In the genomic region with DNA sequence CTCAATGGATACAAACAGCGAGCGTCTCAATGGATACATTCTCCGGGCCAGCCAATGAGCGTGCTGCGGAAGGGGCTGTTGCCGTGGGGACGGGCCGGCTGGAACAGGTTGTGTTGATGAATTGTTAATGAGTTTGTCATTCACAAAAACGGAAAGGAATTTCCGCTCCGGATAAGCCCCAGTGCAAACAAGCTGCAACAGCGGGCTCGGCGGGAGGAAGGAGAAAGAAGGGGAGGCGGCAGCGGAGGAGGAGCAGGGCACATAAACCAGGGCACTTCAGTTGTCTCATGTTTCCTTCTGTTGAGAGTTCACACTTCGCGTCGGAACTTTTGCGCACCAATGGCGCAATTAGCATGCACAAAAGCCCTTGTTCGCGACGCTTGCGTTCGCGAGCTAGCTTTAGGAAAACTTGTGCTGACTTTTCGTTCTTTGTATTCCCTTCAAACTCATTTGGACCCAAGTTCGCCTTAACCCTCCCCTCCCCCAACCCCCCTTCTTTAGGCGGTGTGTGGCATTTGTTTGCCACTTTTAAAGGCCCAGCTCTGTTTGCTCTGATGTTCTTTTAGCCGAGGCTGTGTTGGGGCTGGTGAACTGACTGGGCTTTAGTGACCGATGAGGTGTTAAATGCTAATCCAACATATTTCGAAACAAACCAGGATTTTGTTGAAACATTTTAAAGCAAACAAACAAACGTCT, we compare ENCODE assay signal across 8 cellular contexts. TPM values are rescaled to one million over a fixed set of nuclear protein-coding genes. Genes with fewer than 3 reads are reported as not detected.
DNase-seq lines count a peak whose midpoint lies in the region; ATAC-seq and TF ChIP-seq lines count a peak whose summit lies in the region.

A gene with protein sequence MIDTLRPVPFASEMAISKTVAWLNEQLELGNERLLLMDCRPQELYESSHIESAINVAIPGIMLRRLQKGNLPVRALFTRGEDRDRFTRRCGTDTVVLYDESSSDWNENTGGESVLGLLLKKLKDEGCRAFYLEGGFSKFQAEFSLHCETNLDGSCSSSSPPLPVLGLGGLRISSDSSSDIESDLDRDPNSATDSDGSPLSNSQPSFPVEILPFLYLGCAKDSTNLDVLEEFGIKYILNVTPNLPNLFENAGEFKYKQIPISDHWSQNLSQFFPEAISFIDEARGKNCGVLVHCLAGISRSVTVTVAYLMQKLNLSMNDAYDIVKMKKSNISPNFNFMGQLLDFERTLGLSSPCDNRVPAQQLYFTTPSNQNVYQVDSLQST (minus strand): TSS at position 10 of the 696 bp plus-strand sequence. CDS start 462 bp downstream, outside the sequence.

- DNase-seq in GM04504 (ENCODE audit: low read depth) (peak; percentile 98), NCI-H2227 (lab: John Stamatoyannopoulos, UW; ENCODE audit: unreplicated experiment) (peak; percentile 96), WTC11 (ENCODE audit: low spot score) (peak; percentile 96), breast epithelium (ENCODE audit: low spot score in 2 of 2) (peak; percentile 93 to 97), gastrocnemius medialis (peak; percentile 75 to 80)

- intact Hi-C loops in breast epithelium (cut with DNase I; ENCODE audit: low total_unique reads) (loop anchor here (10.0 kb wide), 1 partner anchor 102 kb away; no protein-coding TSS in a partner anchor), gastrocnemius medialis (cut with DNase I; ENCODE audit: low total_unique reads) (loop anchor here (5.0 kb wide), 3 partner anchors 170 to 1210 kb away; a partner anchor contains a TSS)

- peak within 1 kb of the TSS; percentile 97 for H3K4me3 Mint-ChIP-seq in WTC11

- POLR2A ChIA-PET in WTC11 (lab: Charles Lee): interaction anchor here (0.6 to 4.4 kb wide), 22 partner anchors 20 to 773 kb away, joined by 3 to 83 read pairs (median 4); a partner anchor contains a TSS

- H3K36me3 Mint-ChIP-seq in WTC11: peaks cover 39% of the 10 kb centered on the region

- TF ChIP-seq POLR2A in breast epithelium (IDR thresholded peaks at IDR 0.05) (peak; percentile 95), gastrocnemius medialis (IDR thresholded peaks at IDR 0.05) (peak; percentile 37 to 54)

- peaks cover 0 to 10% of the 10 kb centered on the region in 2 donors for H3K4me1 ChIP-seq in breast epithelium
- peaks cover 28% of the 10 kb centered on the region for H3K4me1 ChIP-seq in iPS-15b (ENCODE audit: control insufficient read depth, insufficient read depth, low read length)
- H3K4me1 ChIP-seq in gastrocnemius medialis: peaks cover 4 to 32% of the 10 kb centered on the region in 2 donors

- no peaks in the 10 kb centered on the region for H3K36me3 ChIP-seq in breast epithelium
- H3K36me3 ChIP-seq in iPS-15b (ENCODE audit: control insufficient read depth, insufficient read depth, low read length): no peaks in the 10 kb centered on the region
- H3K36me3 ChIP-seq in gastrocnemius medialis: no peaks in the 10 kb centered on the region

- ATAC-seq in HG03025 (IDR thresholded peaks at IDR 0.05; ENCODE audit: low FRiP score, unreplicated experiment): peak; percentile 21
- ATAC-seq in WTC11: peak; percentile 70
- ATAC-seq in gastrocnemius medialis: peak; percentile 66 to 67
- no peak for ATAC-seq in HG03439 (IDR thresholded peaks at IDR 0.05; ENCODE audit: unreplicated experiment)

- H3K9me3 ChIP-seq in breast epithelium (no peaks in the 10 kb centered on the region), iPS-15b (ENCODE audit: control insufficient read depth, insufficient read depth, low read length) (no peaks in the 10 kb centered on the region), gastrocnemius medialis (no peaks in the 10 kb centered on the region)

- no peaks in the 10 kb centered on the region for H3K9me3 Mint-ChIP-seq in WTC11

- peak within 1 kb of the TSS; percentile 85 to 93 (median 91) for H3K4me3 ChIP-seq in breast epithelium
- peak within 1 kb of the TSS; percentile 55 for H3K4me3 ChIP-seq in iPS-15b (ENCODE audit: low read depth, low read length)
- peak within 1 kb of the TSS; percentile 71 to 77 (median 74) for H3K4me3 ChIP-seq in gastrocnemius medialis

- H3K27me3 ChIP-seq in breast epithelium (no peaks in the 10 kb centered on the region), iPS-15b (ENCODE audit: control insufficient read depth, insufficient read depth, low read length) (peaks cover 70% of the 10 kb centered on the region), gastrocnemius medialis (peaks cover 50 to 88% (median 77%) of the 10 kb centered on the region in 3 donors)

- in situ Hi-C loops in gastrocnemius medialis (cut with MboI; ENCODE audit: low sequenced_read_pairs in 4 of 4): no loop called here

- H3K27ac Mint-ChIP-seq in WTC11: peak within 1 kb of the TSS; percentile 99

- H3K27ac ChIP-seq in breast epithelium (peak within 1 kb of the TSS; percentile 98 to 99), gastrocnemius medialis (peak within 1 kb of the TSS; percentile 78 to 85 (median 82))

- H3K4me1 Mint-ChIP-seq in WTC11: peaks cover 51% of the 10 kb centered on the region

- no peak within 1 kb of the TSS for H3K9ac ChIP-seq in iPS-15b (ENCODE audit: low read depth, low read length)

- no peak for TF ChIP-seq CTCF in WTC11 (IDR thresholded peaks at IDR 0.05)
- no peak for TF ChIP-seq CTCF in breast epithelium (IDR thresholded peaks at IDR 0.05)
- TF ChIP-seq CTCF in gastrocnemius medialis (IDR thresholded peaks at IDR 0.05 in 4 of 5, conservative IDR thresholded peaks at IDR 0.05 in 1 of 5): no peak

- CTCF ChIA-PET in WTC11 (lab: Charles Lee): interaction anchor here (1.5 to 3.8 kb wide), 5 partner anchors 99 to 336 kb away, joined by 5 to 20 read pairs (median 6); a partner anchor contains a TSS

- H3K27me3 Mint-ChIP-seq in WTC11 (ENCODE audit: low read depth): peaks cover 36% of the 10 kb centered on the region

TF ChIP-seq in WTC11, 78 proteins besides CTCF, POLR2A, EP300 and RAD21 (continues in another document):
- TF ChIP-seq, protein P1, sequence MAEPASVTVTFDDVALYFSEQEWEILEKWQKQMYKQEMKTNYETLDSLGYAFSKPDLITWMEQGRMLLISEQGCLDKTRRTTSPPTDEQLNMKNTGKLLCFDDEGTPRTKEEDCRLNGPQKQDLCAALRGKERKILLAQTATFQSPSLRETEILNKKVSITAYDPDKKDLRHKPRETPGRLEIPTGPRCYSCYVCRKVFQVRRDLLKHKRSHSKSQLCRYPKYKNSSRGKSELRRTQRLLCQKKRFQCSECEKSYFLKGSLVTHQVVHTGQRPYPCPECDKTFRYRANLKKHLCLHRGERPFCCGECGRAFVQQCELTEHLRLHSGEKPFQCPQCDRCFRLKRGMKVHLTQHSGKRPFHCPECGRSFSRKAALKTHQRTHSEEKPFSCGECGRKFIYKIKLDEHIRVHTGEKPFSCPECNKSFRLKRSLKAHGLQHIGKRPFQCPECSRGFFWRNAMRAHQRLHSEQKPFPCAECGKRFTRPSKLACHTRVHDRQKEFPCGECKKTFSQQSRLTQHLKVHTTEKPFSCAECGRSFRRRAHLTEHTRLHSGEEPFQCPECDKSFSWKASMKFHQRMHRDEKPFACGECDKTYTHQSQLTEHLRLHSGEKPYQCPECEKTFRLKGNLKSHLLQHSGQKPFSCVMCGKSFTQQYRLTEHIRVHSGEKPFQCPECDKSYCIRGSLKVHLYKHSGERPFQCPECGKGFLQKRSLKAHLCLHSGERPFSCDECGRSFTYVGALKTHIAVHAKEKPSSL (CRISPR knock-in tag; conservative IDR thresholded peaks at IDR 0.05): no peak
- TF ChIP-seq GABPB1 (CRISPR knock-in tag; IDR thresholded peaks at IDR 0.05) (peak; percentile 55; the same call in 1 of the 2 replicates), MXD4 (CRISPR knock-in tag; IDR thresholded peaks at IDR 0.05; ENCODE audit: borderline replicate concordance) (no peak), FOXP1 (CRISPR knock-in tag; IDR thresholded peaks at IDR 0.05; ENCODE audit: borderline replicate concordance) (peak; percentile 85)
- TF ChIP-seq, protein P2, sequence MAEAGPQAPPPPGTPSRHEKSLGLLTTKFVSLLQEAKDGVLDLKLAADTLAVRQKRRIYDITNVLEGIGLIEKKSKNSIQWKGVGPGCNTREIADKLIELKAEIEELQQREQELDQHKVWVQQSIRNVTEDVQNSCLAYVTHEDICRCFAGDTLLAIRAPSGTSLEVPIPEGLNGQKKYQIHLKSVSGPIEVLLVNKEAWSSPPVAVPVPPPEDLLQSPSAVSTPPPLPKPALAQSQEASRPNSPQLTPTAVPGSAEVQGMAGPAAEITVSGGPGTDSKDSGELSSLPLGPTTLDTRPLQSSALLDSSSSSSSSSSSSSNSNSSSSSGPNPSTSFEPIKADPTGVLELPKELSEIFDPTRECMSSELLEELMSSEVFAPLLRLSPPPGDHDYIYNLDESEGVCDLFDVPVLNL (CRISPR knock-in tag; IDR thresholded peaks at IDR 0.05; ENCODE audit: borderline replicate concordance, low read depth): no peak
- TF ChIP-seq, protein P3, sequence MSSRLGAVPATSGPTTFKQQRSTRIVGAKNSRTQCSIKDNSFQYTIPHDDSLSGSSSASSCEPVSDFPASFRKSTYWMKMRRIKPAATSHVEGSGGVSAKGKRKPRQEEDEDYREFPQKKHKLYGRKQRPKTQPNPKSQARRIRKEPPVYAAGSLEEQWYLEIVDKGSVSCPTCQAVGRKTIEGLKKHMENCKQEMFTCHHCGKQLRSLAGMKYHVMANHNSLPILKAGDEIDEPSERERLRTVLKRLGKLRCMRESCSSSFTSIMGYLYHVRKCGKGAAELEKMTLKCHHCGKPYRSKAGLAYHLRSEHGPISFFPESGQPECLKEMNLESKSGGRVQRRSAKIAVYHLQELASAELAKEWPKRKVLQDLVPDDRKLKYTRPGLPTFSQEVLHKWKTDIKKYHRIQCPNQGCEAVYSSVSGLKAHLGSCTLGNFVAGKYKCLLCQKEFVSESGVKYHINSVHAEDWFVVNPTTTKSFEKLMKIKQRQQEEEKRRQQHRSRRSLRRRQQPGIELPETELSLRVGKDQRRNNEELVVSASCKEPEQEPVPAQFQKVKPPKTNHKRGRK (CRISPR knock-in tag; IDR thresholded peaks at IDR 0.05; ENCODE audit: borderline replicate concordance): no peak
- TF ChIP-seq, protein P4, sequence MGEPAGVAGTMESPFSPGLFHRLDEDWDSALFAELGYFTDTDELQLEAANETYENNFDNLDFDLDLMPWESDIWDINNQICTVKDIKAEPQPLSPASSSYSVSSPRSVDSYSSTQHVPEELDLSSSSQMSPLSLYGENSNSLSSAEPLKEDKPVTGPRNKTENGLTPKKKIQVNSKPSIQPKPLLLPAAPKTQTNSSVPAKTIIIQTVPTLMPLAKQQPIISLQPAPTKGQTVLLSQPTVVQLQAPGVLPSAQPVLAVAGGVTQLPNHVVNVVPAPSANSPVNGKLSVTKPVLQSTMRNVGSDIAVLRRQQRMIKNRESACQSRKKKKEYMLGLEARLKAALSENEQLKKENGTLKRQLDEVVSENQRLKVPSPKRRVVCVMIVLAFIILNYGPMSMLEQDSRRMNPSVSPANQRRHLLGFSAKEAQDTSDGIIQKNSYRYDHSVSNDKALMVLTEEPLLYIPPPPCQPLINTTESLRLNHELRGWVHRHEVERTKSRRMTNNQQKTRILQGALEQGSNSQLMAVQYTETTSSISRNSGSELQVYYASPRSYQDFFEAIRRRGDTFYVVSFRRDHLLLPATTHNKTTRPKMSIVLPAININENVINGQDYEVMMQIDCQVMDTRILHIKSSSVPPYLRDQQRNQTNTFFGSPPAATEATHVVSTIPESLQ (CRISPR knock-in tag; IDR thresholded peaks at IDR 0.05): no peak

RNA-seq across cellular contexts. Expression of the gene that starts here (rescaled TPM):
- total RNA-seq in WTC11 (2021) (136 to 245 TPM (median 141 TPM) in 3 replicates), breast epithelium (10 to 100 TPM; 53.8 to 97.5 (median 88.8) TPM), gastrocnemius medialis (10 to 100 TPM in 3 of 4 donors, 1 to 10 TPM in 1; 4.2 to 23.8 (median 12.1) TPM)
